Comparison of ENCODE assay signal across 1 cellular context in genomic region chr17:28720247-28720996, GRCh38.
A peak's percentile ranks its signal among the peaks of the same experiment; 100 is the strongest.
TF ChIP-seq lines count a peak whose summit lies in the region.

No MANE protein-coding gene starts in this region.

TF ChIP-seq in K562, 482 proteins besides CTCF, POLR2A, EP300 and RAD21 (continued from another document and continues in another):
- no peak; the same call in 1 of the 2 replicates for TF ChIP-seq MAX (CRISPR knock-in tag; IDR thresholded peaks at IDR 0.05)
- no peak for TF ChIP-seq DIDO1 (tag; IDR thresholded peaks at IDR 0.05; ENCODE audit: low read depth)
- 0 out of 2 replicates have a peak, but pooled peaks have one; percentile 48 for TF ChIP-seq ZNF165 (CRISPR knock-in tag; IDR thresholded peaks at IDR 0.05; ENCODE audit: borderline replicate concordance)
- TF ChIP-seq ZNF316 (IDR thresholded peaks at IDR 0.05) = no peak
- TF ChIP-seq THAP12 (CRISPR knock-in tag; IDR thresholded peaks at IDR 0.05) = no peak
- TF ChIP-seq RBM22 (IDR thresholded peaks at IDR 0.05; ENCODE audit: low read depth, low read length, poor library complexity, severe bottlenecking) = no peak
- TF ChIP-seq CREBBP (IDR thresholded peaks at IDR 0.05; ENCODE audit: low read depth, low read length) = no peak
- no peak for TF ChIP-seq HEY1 (CRISPR knock-in tag; IDR thresholded peaks at IDR 0.05; ENCODE audit: borderline replicate concordance)
- no peak for TF ChIP-seq JUN (IDR thresholded peaks at IDR 0.05; ENCODE audit: borderline replicate concordance, low read depth, low read length)
- no peak for TF ChIP-seq JUN (CRISPR knock-in tag; IDR thresholded peaks at IDR 0.05; ENCODE audit: borderline replicate concordance)
- no peak for TF ChIP-seq COPS2 (conservative IDR thresholded peaks at IDR 0.05)
- no peak for TF ChIP-seq REST (CRISPR knock-in tag; IDR thresholded peaks at IDR 0.05; ENCODE audit: low read depth)
- TF ChIP-seq ZNF584 (CRISPR knock-in tag; IDR thresholded peaks at IDR 0.05; ENCODE audit: low read depth) = 0 out of 2 replicates have a peak, but pooled peaks have one; percentile 24
- no peak for TF ChIP-seq ARID2 (IDR thresholded peaks at IDR 0.05)
- no peak for TF ChIP-seq MTA2 (IDR thresholded peaks at IDR 0.05; ENCODE audit: low read depth)
- TF ChIP-seq BHLHE40 (IDR thresholded peaks at IDR 0.05; ENCODE audit: low read length) = no peak
- peak in 1 of 2 experiments; percentile 7 for TF ChIP-seq AFF1 (IDR thresholded peaks at IDR 0.05; ENCODE audit: low read depth in 1 of 2, partially characterized antibody in 2 of 2)
- TF ChIP-seq ZNF407 (IDR thresholded peaks at IDR 0.05; ENCODE audit: low read depth) = no peak
- TF ChIP-seq PCBP1 (IDR thresholded peaks at IDR 0.05; ENCODE audit: low read depth, low read length, poor library complexity, severe bottlenecking) = no peak
- no peak for TF ChIP-seq ZNF780A (CRISPR knock-in tag; IDR thresholded peaks at IDR 0.05)
- TF ChIP-seq ZNF699 (CRISPR knock-in tag; IDR thresholded peaks at IDR 0.05; ENCODE audit: insufficient replicate concordance) = no peak
- TF ChIP-seq SETDB1 (IDR thresholded peaks at IDR 0.05; ENCODE audit: low read length) = no peak
- no peak for TF ChIP-seq CBX2 (IDR thresholded peaks at IDR 0.05; ENCODE audit: insufficient read depth, low read length, poor library complexity, severe bottlenecking)
- TF ChIP-seq TARDBP (IDR thresholded peaks at IDR 0.05) = 0 out of 2 replicates have a peak, but pooled peaks have one; percentile 77
- TF ChIP-seq SIRT6 (IDR thresholded peaks at IDR 0.05; ENCODE audit: low read depth, low read length) = peak; percentile 79
- no peak for TF ChIP-seq CHCHD3 (CRISPR knock-in tag; IDR thresholded peaks at IDR 0.05)
- 0 out of 4 replicates have a peak, but pooled peaks of 1 of the 2 experiments have one; percentile 25 for TF ChIP-seq ZNF318 (IDR thresholded peaks at IDR 0.05; ENCODE audit: borderline replicate concordance in 1 of 2, low read depth in 1 of 2)
